In the genomic region with DNA sequence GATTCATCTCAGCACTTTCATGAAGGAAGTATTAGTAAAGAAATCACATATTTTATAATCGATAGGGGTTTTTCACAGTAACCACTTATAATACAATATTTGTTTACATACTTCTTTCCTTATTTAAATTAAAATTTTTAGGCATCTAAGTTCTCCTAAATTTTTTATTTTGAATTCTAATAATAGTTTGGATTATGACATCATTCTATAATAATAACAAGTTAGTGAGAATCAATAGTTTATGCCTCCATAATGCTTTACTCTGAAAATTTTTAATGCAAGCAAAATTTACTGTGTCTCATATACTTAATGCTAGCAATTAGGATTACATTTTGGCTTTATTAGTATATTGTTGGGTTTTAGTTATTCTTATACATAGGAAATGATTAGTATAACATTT, we compare ENCODE assay signal across 10 cellular contexts.
"Had no signal": no experiment of that assay in that cellular context is flagged by ENCODE, and none has a peak within 500 bp of the region (broad histone marks: within the 10 kb centered on the region; RNA-seq: fewer than 3 reads in every experiment).

No MANE protein-coding gene starts in this region.

- H3K4me3 Mint-ChIP-seq: GM23338, H9, HFFc6 had no signal

- DNase-seq: H9, HCEC 1CT, HFFc6, IMR-90, KG1 had no signal

- FAIRE-seq: H1, H54, K562 had no signal

- H3K4me2 ChIP-seq: GM23338 had no signal

- H3K27ac ChIP-seq: HL-60 had no signal

- H3K4me1 Mint-ChIP-seq: GM23338, H9 had no signal

- H3K9me3 Mint-ChIP-seq: GM23338, H9 had no signal

- H3K4me3 ChIP-seq: GM23338, K562 had no signal

- ATAC-seq: GM23338, K562 had no signal

- H2AFZ ChIP-seq: GM23338 had no signal

- H3K27ac Mint-ChIP-seq: GM23338, H9, HFFc6 had no signal
